Comparison of ENCODE assay signal across 23 cellular contexts in the genomic region with DNA sequence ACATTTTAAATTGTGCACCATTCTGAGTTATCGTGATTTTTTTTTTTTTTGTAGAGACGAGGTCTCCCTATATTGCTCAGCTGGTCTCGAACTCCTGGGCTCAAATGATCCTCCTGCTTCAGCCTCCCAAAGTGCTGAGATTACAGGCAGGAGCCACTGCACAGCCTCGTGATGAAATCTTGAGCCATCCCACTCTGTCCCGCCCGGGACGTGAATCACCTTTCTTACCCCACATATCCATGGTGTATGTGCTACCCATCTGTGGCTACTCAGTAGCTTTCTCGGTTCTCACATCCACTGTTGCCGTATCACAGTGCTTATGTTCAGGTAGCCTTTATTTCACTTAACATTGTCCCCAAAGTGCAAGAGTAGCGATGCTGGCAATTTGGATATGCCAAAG. TPM values are rescaled to one million over a fixed set of nuclear protein-coding genes. Genes with fewer than 3 reads are reported as not detected.
"Had no signal": no experiment of that assay in that cellular context is flagged by ENCODE, and none has a peak within 500 bp of the region (broad histone marks: within the 10 kb centered on the region; RNA-seq: fewer than 3 reads in every experiment).

No MANE protein-coding gene starts in this region.

- H3K4me3 Mint-ChIP-seq: dendritic cell treated with granulocyte-macrophage colony-stimulating factor and Interleukin-4, amounts not matched to agents 40 ng/mL and 50 ng/mL, for 4 days; naive thymus-derived CD8-positive, alpha-beta T cell had no signal

- DNase-seq: gastrocnemius medialis; heart right ventricle; hypothalamus; kidney glomerular epithelial cell; mesendoderm; naive thymus-derived CD8-positive, alpha-beta T cell; posterior cingulate gyrus; small intestine; stimulated activated CD4-positive, alpha-beta T cell treated with anti-CD3 and anti-CD28 coated beads, Interleukin-12 subunit alpha, Interleukin-12 subunit beta, amount 100 ng/mL, for 4 hours; stimulated activated naive CD4-positive, alpha-beta T cell; stomach; substantia nigra; transverse colon had no signal

- H3K27ac ChIP-seq: gastrocnemius medialis, heart right ventricle, neutrophil, right atrium auricular region, stomach, thoracic aorta, transverse colon had no signal

- H3K27ac Mint-ChIP-seq: dendritic cell treated with granulocyte-macrophage colony-stimulating factor and Interleukin-4, amounts not matched to agents 40 ng/mL and 50 ng/mL, for 4 days had no signal

- H3K9me3 Mint-ChIP-seq: dendritic cell treated with granulocyte-macrophage colony-stimulating factor and Interleukin-4, amounts not matched to agents 40 ng/mL and 50 ng/mL, for 4 days; naive thymus-derived CD8-positive, alpha-beta T cell had no signal

- ATAC-seq: gastrocnemius medialis; heart right ventricle; naive thymus-derived CD8-positive, alpha-beta T cell had no signal

- H3K27me3 Mint-ChIP-seq: dendritic cell treated with granulocyte-macrophage colony-stimulating factor and Interleukin-4, amounts not matched to agents 40 ng/mL and 50 ng/mL, for 4 days; naive thymus-derived CD8-positive, alpha-beta T cell had no signal

RNA-seq across cellular contexts. Expression of a gene that starts 44.7 kb away (rescaled TPM):
- total RNA-seq: gastrocnemius medialis; heart right ventricle; liver; lung microvascular endothelial cell; mononuclear cell; naive thymus-derived CD8-positive, alpha-beta T cell; osteoblast; pulmonary artery endothelial cell; right atrium auricular region; stomach had no signal
- polyA plus RNA-seq: liver; naive thymus-derived CD8-positive, alpha-beta T cell; neural cell had no signal

RNA-seq across cellular contexts. Expression of a gene that starts 52.0 kb away (rescaled TPM):
- total RNA-seq: gastrocnemius medialis; liver; lung microvascular endothelial cell; mononuclear cell; naive thymus-derived CD8-positive, alpha-beta T cell; osteoblast; pulmonary artery endothelial cell; right atrium auricular region; stomach; thoracic aorta; transverse colon had no signal
- polyA plus RNA-seq: heart right ventricle; liver; naive thymus-derived CD8-positive, alpha-beta T cell; neural cell had no signal
